23 cellular contexts compared by ENCODE assay signal in genomic region chr3:66617351-66617750, GRCh38.
A peak's percentile ranks its signal among the peaks of the same experiment; 100 is the strongest.
DNase-seq lines count a peak whose midpoint lies in the region; ATAC-seq and TF ChIP-seq lines count a peak whose summit lies in the region.
"Had no signal": no experiment of that assay in that cellular context is flagged by ENCODE, and none has a peak within 500 bp of the region (broad histone marks: within the 10 kb centered on the region; RNA-seq: fewer than 3 reads in every experiment).

No MANE protein-coding gene starts in this region.

- H2AFZ ChIP-seq in mammary epithelial cell (ENCODE audit: low read depth, low read length), result no peak overlapping the region

- H3K27me3 Mint-ChIP-seq in T-helper 17 cell, result no peaks in the 10 kb centered on the region
- H3K27me3 Mint-ChIP-seq in Calu3 (ENCODE audit: unreplicated experiment), result no peaks in the 10 kb centered on the region

- no peak overlapping the region for H3K9ac ChIP-seq in mammary epithelial cell (ENCODE audit: insufficient read depth, low read length)
- no peak overlapping the region for H3K9ac ChIP-seq in muscle layer of colon (ENCODE audit: low read length)

- no peaks in the 10 kb centered on the region for H3K9me3 Mint-ChIP-seq in Calu3 (ENCODE audit: low read depth, unreplicated experiment)

- no peak overlapping the region for H3K4me3 ChIP-seq in breast epithelium
- no peak overlapping the region for H3K4me3 ChIP-seq in mammary epithelial cell (replicated peaks in 1 of 3; ENCODE audit: insufficient read depth in 1 of 3, low read depth in 2 of 3, low read length in 3 of 3)
- H3K4me3 ChIP-seq in muscle layer of colon (ENCODE audit: low read depth in 1 of 2, low read length in 2 of 2), result no peak overlapping the region
- no peak overlapping the region for H3K4me3 ChIP-seq in sigmoid colon
- no peak overlapping the region for H3K4me3 ChIP-seq in aorta (ENCODE audit: low read length in 2 of 2)

- H3K4me1 ChIP-seq in breast epithelium (no peaks in the 10 kb centered on the region), mammary epithelial cell (ENCODE audit: insufficient read depth, low read length) (no peaks in the 10 kb centered on the region), muscle layer of colon (ENCODE audit: insufficient read depth, low read length) (peaks cover 32% of the 10 kb centered on the region), sigmoid colon (peaks cover 0 to 36% (median 30%) of the 10 kb centered on the region in 4 donors), aorta (ENCODE audit: control insufficient read depth in 1 of 2, insufficient read depth in 2 of 2, low read length in 2 of 2) (peaks cover 5 to 7% of the 10 kb centered on the region in 2 donors)
- H3K4me1 ChIP-seq: BE2C had no signal

- H3K79me2 ChIP-seq in mammary epithelial cell (ENCODE audit: insufficient read depth, low read length), result no peaks in the 10 kb centered on the region

- no peaks in the 10 kb centered on the region for H4K20me1 ChIP-seq in mammary epithelial cell (ENCODE audit: insufficient read depth, low read length)

- H3K27me3 ChIP-seq in breast epithelium (no peaks in the 10 kb centered on the region), mammary epithelial cell (ENCODE audit: insufficient read depth, low read length) (peaks cover 2% of the 10 kb centered on the region), muscle layer of colon (ENCODE audit: control insufficient read depth in 1 of 2, insufficient read depth in 2 of 2, low read length in 2 of 2) (no peaks in the 10 kb centered on the region), sigmoid colon (no peaks in the 10 kb centered on the region), aorta (ENCODE audit: control insufficient read depth in 1 of 2, insufficient read depth in 2 of 2, low read length in 1 of 2) (no peaks in the 10 kb centered on the region)
- H3K27me3 ChIP-seq: BE2C had no signal

- no peak for TF ChIP-seq CTCF in breast epithelium (IDR thresholded peaks at IDR 0.05)
- no peak for TF ChIP-seq CTCF in mammary epithelial cell (conservative IDR thresholded peaks at IDR 0.05 in 1 of 2, IDR thresholded peaks at IDR 0.05 in 1 of 2; ENCODE audit: extremely low read depth in 1 of 2, insufficient read depth in 1 of 2, low read depth in 1 of 2, low read length in 2 of 2)
- TF ChIP-seq CTCF in sigmoid colon (IDR thresholded peaks at IDR 0.05), result no peak
- no peak for TF ChIP-seq CTCF in Calu3 (IDR thresholded peaks at IDR 0.05; ENCODE audit: unreplicated experiment)

- H3K9me3 ChIP-seq in breast epithelium, result no peaks in the 10 kb centered on the region
- no peaks in the 10 kb centered on the region for H3K9me3 ChIP-seq in mammary epithelial cell (replicated peaks; ENCODE audit: insufficient read depth, low read length)
- H3K9me3 ChIP-seq in muscle layer of colon (ENCODE audit: low read length), result no peaks in the 10 kb centered on the region
- no peaks in the 10 kb centered on the region for H3K9me3 ChIP-seq in sigmoid colon
- no peaks in the 10 kb centered on the region for H3K9me3 ChIP-seq in aorta (ENCODE audit: control insufficient read depth, low read length)
- H3K9me3 ChIP-seq in T-helper 17 cell (ENCODE audit: control insufficient read depth, low read length, poor library complexity, severe bottlenecking), result no peaks in the 10 kb centered on the region
- H3K9me3 ChIP-seq: BE2C had no signal

- CTCF ChIA-PET in mammary epithelial cell (lab: Charles Lee; ENCODE audit: low non-redundant PET), result no interaction called here
- CTCF ChIA-PET in Calu3 (lab: Charles Lee), result no interaction called here

- no peak overlapping the region for H3K27ac Mint-ChIP-seq in T-helper 17 cell
- H3K27ac Mint-ChIP-seq in Calu3 (ENCODE audit: unreplicated experiment), result no peak overlapping the region
- H3K27ac Mint-ChIP-seq: CD14-positive monocyte; CD8-positive, alpha-beta memory T cell had no signal

- H3K4me2 ChIP-seq in mammary epithelial cell (ENCODE audit: insufficient read depth, low read depth, low read length), result no peak overlapping the region

- ATAC-seq in aorta (ENCODE audit: low FRiP score) (no peak), T-helper 17 cell (no peak)

- TF ChIP-seq POLR2A in breast epithelium (IDR thresholded peaks at IDR 0.05), result no peak
- no peak for TF ChIP-seq POLR2A in sigmoid colon (IDR thresholded peaks at IDR 0.05)

- 18% methylated on average over 2 of the region's 2 CpGs for WGBS in mammary epithelial cell (ENCODE audit: low coverage, missing lambda C conversion rate)
- 68 to 80% methylated on average over 2 of the region's 2 CpGs for WGBS in sigmoid colon, 2 donors
- 17 to 20% methylated on average over 2 of the region's 2 CpGs for WGBS in aorta, 2 donors

- H3K36me3 ChIP-seq in breast epithelium, result no peaks in the 10 kb centered on the region
- no peaks in the 10 kb centered on the region for H3K36me3 ChIP-seq in mammary epithelial cell (ENCODE audit: insufficient read depth, low read length)
- no peaks in the 10 kb centered on the region for H3K36me3 ChIP-seq in muscle layer of colon (ENCODE audit: insufficient read depth, low read length)
- H3K36me3 ChIP-seq in sigmoid colon, result no peaks in the 10 kb centered on the region
- H3K36me3 ChIP-seq in aorta (ENCODE audit: control insufficient read depth in 1 of 2, insufficient read depth in 2 of 2, low read length in 1 of 2), result no peaks in the 10 kb centered on the region
- H3K36me3 ChIP-seq: BE2C had no signal

- H3K36me3 Mint-ChIP-seq in T-helper 17 cell (ENCODE audit: low read depth) (no peaks in the 10 kb centered on the region), Calu3 (ENCODE audit: insufficient read depth, unreplicated experiment) (no peaks in the 10 kb centered on the region)
- H3K36me3 Mint-ChIP-seq: CD14-positive monocyte had no signal

- peak overlapping the region; percentile 40 to 58 for H3K27ac ChIP-seq in breast epithelium
- no peak overlapping the region for H3K27ac ChIP-seq in mammary epithelial cell (ENCODE audit: insufficient read depth, low read depth, low read length)
- peak overlapping the region; percentile 63 for H3K27ac ChIP-seq in muscle layer of colon (ENCODE audit: low read depth, low read length)
- peak overlapping the region; percentile 40 to 74 (median 62) for H3K27ac ChIP-seq in sigmoid colon
- H3K27ac ChIP-seq in aorta (ENCODE audit: low read depth in 1 of 2, low read length in 2 of 2), result peak overlapping the region; percentile 61 to 85
- H3K27ac ChIP-seq: 22Rv1 had no signal

- TF ChIP-seq EP300 in sigmoid colon (IDR thresholded peaks at IDR 0.05), result no peak

- no peak overlapping the region for H3K4me3 Mint-ChIP-seq in T-helper 17 cell
- H3K4me3 Mint-ChIP-seq in Calu3 (ENCODE audit: low read depth, unreplicated experiment), result no peak overlapping the region
- H3K4me3 Mint-ChIP-seq: CD14-positive monocyte; CD8-positive, alpha-beta memory T cell had no signal

- in situ Hi-C loops in mammary epithelial cell (cut with MboI; ENCODE audit: low sequenced_read_pairs in 2 of 2), result no loop called here

- BruUV-seq in mammary epithelial cell (replicated peaks; lab: Mats Ljungman, UMichigan), result no TSS peak
- no TSS peak for BruUV-seq in Calu3 (replicated peaks; lab: Mats Ljungman, UMichigan)

- no peak for DNase-seq in breast epithelium (ENCODE audit: low spot score in 2 of 2)
- DNase-seq in mammary epithelial cell, result no peak
- no peak for DNase-seq in sigmoid colon
- DNase-seq in aorta, result no peak
- DNase-seq in T-helper 17 cell, result no peak
- DNase-seq in Calu3, result no peak
- DNase-seq in NCI-H774 (lab: John Stamatoyannopoulos, UW), result no peak
- DNase-seq: BE2C; CD8-positive, alpha-beta memory T cell; DMS79 treated with DMSO at 0.1 percent for 48 hours; GF-D8; HCEC 1CT; NCI-H1092; NCI-H1417 treated with DMSO at 0.1 percent for 48 hours; NCI-H1694 treated with DMSO at 0.1 percent for 48 hours; NCI-H2081; NCI-H2171; NCI-H226; NCI-H510A; SIG-M5 had no signal

- H3K4me1 Mint-ChIP-seq in T-helper 17 cell, result peaks cover 2% of the 10 kb centered on the region
- no peaks in the 10 kb centered on the region for H3K4me1 Mint-ChIP-seq in Calu3 (ENCODE audit: low read depth, unreplicated experiment)
- H3K4me1 Mint-ChIP-seq: CD14-positive monocyte had no signal

- dilution Hi-C loops in mammary epithelial cell (cut with HindIII; ENCODE audit: low sequenced_read_pairs), result no loop called here

- intact Hi-C loops in breast epithelium (cut with DNase I; ENCODE audit: low total_unique reads), result no loop called here
- intact Hi-C loops in mammary epithelial cell (cut with micrococcal nuclease), result no loop called here
- intact Hi-C loops in sigmoid colon (cut with DNase I), result loop anchor here (5.0 to 10.0 kb wide), 4 partner anchors 60 to 203 kb away; partner anchors contain the start of gene LRIG1
- intact Hi-C loops in aorta (cut with DNase I), result no loop called here
- intact Hi-C loops in Calu3 (cut with micrococcal nuclease; ENCODE audit: unreplicated experiment), result no loop called here
